ENCODE assay signal across 12 cellular contexts in genomic region chr14:100680439-100681051, GRCh38. TPM values are rescaled to one million over a fixed set of nuclear protein-coding genes. Genes with fewer than 3 reads are reported as not detected.
A peak's percentile ranks its signal among the peaks of the same experiment; 100 is the strongest.
DNase-seq lines count a peak whose midpoint lies in the region; ATAC-seq, FAIRE-seq and TF ChIP-seq lines count a peak whose summit lies in the region.
"Had no signal": no experiment of that assay in that cellular context is flagged by ENCODE, and none has a peak within 500 bp of the region (broad histone marks: within the 10 kb centered on the region; RNA-seq: fewer than 3 reads in every experiment).

No MANE protein-coding gene starts in this region.

- no peaks in the 10 kb centered on the region for H3K79me1 ChIP-seq in mesendoderm (ENCODE audit: low read length)

- H2AK5ac ChIP-seq in mesendoderm (ENCODE audit: low read length) = no peak overlapping the region

- H3K4me2 ChIP-seq in K562 (ENCODE audit: insufficient read depth, low read length) (0 out of 2 replicates have a peak overlapping the region, but pooled peaks have one; percentile 0), mesendoderm (ENCODE audit: low read length) (no peak overlapping the region)

- no peaks in the 10 kb centered on the region for H3K9me1 ChIP-seq in K562 (ENCODE audit: control insufficient read depth, insufficient read depth, low read length)

- H2BK15ac ChIP-seq in mesendoderm (replicated peaks; ENCODE audit: low read depth) = no peak overlapping the region

- ATAC-seq in K562 (peak; percentile 19), HG02884 (IDR thresholded peaks at IDR 0.05; ENCODE audit: unreplicated experiment) (no peak), GM19023 (IDR thresholded peaks at IDR 0.05; ENCODE audit: unreplicated experiment) (no peak), HG02938 (IDR thresholded peaks at IDR 0.05; ENCODE audit: unreplicated experiment) (no peak)

- no peak overlapping the region for H2BK120ac ChIP-seq in mesendoderm (ENCODE audit: low read depth, low read length)

- POLR2A ChIA-PET in K562 (lab: Yijun Ruan, JAX) = interaction anchor here (0.8 to 1.1 kb wide), 2 partner anchors 11 to 16 kb away, joined by 3 to 5 read pairs; no protein-coding TSS in a partner anchor

- H3K4ac ChIP-seq in mesendoderm (ENCODE audit: low read depth, low read length) = no peak overlapping the region

- H2AFZ ChIP-seq in K562 (ENCODE audit: low read depth, low read length) = peak overlapping the region; percentile 82

- H3K56ac ChIP-seq in mesendoderm (ENCODE audit: low read length) = peak overlapping the region; percentile 38

- H3K27me3 ChIP-seq in K562 (ENCODE audit: control insufficient read depth in 2 of 2, insufficient read depth in 2 of 2, low read length in 2 of 2) (no peaks in the 10 kb centered on the region), mesendoderm (ENCODE audit: insufficient read depth, low read length, poor library complexity) (no peaks in the 10 kb centered on the region), transverse colon (no peaks in the 10 kb centered on the region)

- TF ChIP-seq EP300 in K562 (IDR thresholded peaks at IDR 0.05; ENCODE audit: low read length) = no peak
- no peak for TF ChIP-seq EP300 in transverse colon (IDR thresholded peaks at IDR 0.05; ENCODE audit: low read depth)

- H3K23ac ChIP-seq in mesendoderm (ENCODE audit: low read length) = no peak overlapping the region

- no peak for TF ChIP-seq RAD21 in K562 (CRISPR knock-in tag; conservative IDR thresholded peaks at IDR 0.05 in 1 of 2, IDR thresholded peaks at IDR 0.05 in 1 of 2)

- peak; percentile 76 for FAIRE-seq in K562 (lab: Jason Lieb, UNC)
- FAIRE-seq: islet of Langerhans had no signal

- TF ChIP-seq CTCF in K562 (IDR thresholded peaks at IDR 0.05 in 2 of 3, conservative IDR thresholded peaks at IDR 0.05 in 1 of 3; ENCODE audit: insufficient read depth in 2 of 3, low read depth in 1 of 3, low read length in 3 of 3) = no peak
- no peak for TF ChIP-seq CTCF in transverse colon (IDR thresholded peaks at IDR 0.05)

- CTCF ChIA-PET in K562 (lab: Yijun Ruan, JAX; ENCODE audit: low intra/inter-chr PET ratio) = no interaction called here

- DNase-seq in Kasumi-1 (lab: John Stamatoyannopoulos, UW) (peak; percentile 72 to 75), K562 (ENCODE audit: extremely low read depth in 1 of 4, low spot score in 3 of 4) (peak; percentile 66 to 74 (median 72)), mesendoderm (no peak), transverse colon (no peak)
- DNase-seq: amygdala, DND-41, NCI-H446 treated with DMSO at 0.1 percent for 48 hours had no signal

- no peak overlapping the region for H4K8ac ChIP-seq in mesendoderm (ENCODE audit: low read depth, low read length)

- no TSS peak for BruUV-seq in K562 (replicated peaks; lab: Mats Ljungman, UMichigan)

- no peak overlapping the region for H2BK5ac ChIP-seq in mesendoderm (ENCODE audit: low read length)

- intact Hi-C loops in K562 (cut with micrococcal nuclease) = no loop called here
- intact Hi-C loops in transverse colon (cut with DNase I; ENCODE audit: low total_unique reads) = no loop called here

- H3K79me2 ChIP-seq in K562 (ENCODE audit: control insufficient read depth, insufficient read depth, low read length) (no peaks in the 10 kb centered on the region), mesendoderm (ENCODE audit: control insufficient read depth, insufficient read depth, low read length) (no peaks in the 10 kb centered on the region)

- H3K9ac ChIP-seq in K562 (ENCODE audit: insufficient read depth in 1 of 2, low read depth in 2 of 2, low read length in 2 of 2) (peak overlapping the region; percentile 54 to 82), mesendoderm (ENCODE audit: low read length) (no peak overlapping the region)

- H3K9me3 ChIP-seq in K562 (replicated peaks; ENCODE audit: control insufficient read depth, insufficient read depth, low read depth, low read length) = no peaks in the 10 kb centered on the region
- no peaks in the 10 kb centered on the region for H3K9me3 ChIP-seq in transverse colon

- peak overlapping the region; percentile 69 for H3K27ac ChIP-seq in K562 (ENCODE audit: extremely low read depth, low read depth, low read length)
- H3K27ac ChIP-seq in mesendoderm (ENCODE audit: low read depth, low read length) = no peak overlapping the region
- peak overlapping the region; percentile 41 to 58 (median 51) for H3K27ac ChIP-seq in transverse colon

- H3K36me3 ChIP-seq in K562 (ENCODE audit: control insufficient read depth, insufficient read depth, low read length) = no peaks in the 10 kb centered on the region
- H3K36me3 ChIP-seq in mesendoderm (ENCODE audit: control insufficient read depth, insufficient read depth, low read length) = no peaks in the 10 kb centered on the region
- no peaks in the 10 kb centered on the region for H3K36me3 ChIP-seq in transverse colon

- H3K4me3 ChIP-seq in K562 (no peak overlapping the region), mesendoderm (ENCODE audit: low read length) (no peak overlapping the region), transverse colon (no peak overlapping the region)

- 37% methylated on average over 13 of the region's 23 CpGs for WGBS in K562 (ENCODE audit: insufficient coverage, low coverage, missing lambda C conversion rate)
- WGBS in mesendoderm (ENCODE audit: extremely low coverage, insufficient coverage, low lambda C conversion rate) = no CpG with 5 or more reads among the region's 23 CpGs
- 71% methylated on average over 23 of the region's 23 CpGs; no CpG with 5 or more reads in 1 of the 2 donors for WGBS in transverse colon (ENCODE audit: low coverage in 1 of 2), 2 donors

- H3K18ac ChIP-seq in mesendoderm (ENCODE audit: low read length) = no peak overlapping the region

- TF ChIP-seq POLR2A in K562 (conservative IDR thresholded peaks at IDR 0.05) = no peak
- no peak for TF ChIP-seq POLR2A in transverse colon (IDR thresholded peaks at IDR 0.05)

- no peak overlapping the region for H4K5ac ChIP-seq in mesendoderm (ENCODE audit: low read length)

- no peaks in the 10 kb centered on the region for H4K20me1 ChIP-seq in K562 (replicated peaks; ENCODE audit: control insufficient read depth, insufficient read depth, low read length)

- in situ Hi-C loops in K562 (cut with MboI) = no loop called here
- in situ Hi-C loops in transverse colon (cut with MboI; ENCODE audit: low pct_ligation_motif_present in 1 of 4, low pct_unique_long_range_greater_than_20kb in 1 of 4, low sequenced_read_pairs in 3 of 4) = no loop called here

- H3K4me1 ChIP-seq in K562 (replicated peaks in 1 of 2; ENCODE audit: control insufficient read depth in 2 of 2, insufficient read depth in 2 of 2, low read length in 2 of 2) (peaks cover 55 to 62% of the 10 kb centered on the region in 2 experiments), mesendoderm (ENCODE audit: control insufficient read depth, low read depth, low read length) (no peaks in the 10 kb centered on the region), transverse colon (peaks cover 13 to 49% (median 27%) of the 10 kb centered on the region in 4 donors)

TF ChIP-seq in K562, 482 proteins besides CTCF, POLR2A, EP300 and RAD21 (continues in another document):
- TF ChIP-seq TGIF2 (CRISPR knock-in tag; IDR thresholded peaks at IDR 0.05) (no peak), CREM (IDR thresholded peaks at IDR 0.05; ENCODE audit: low read depth) (0 out of 2 replicates have a peak, but pooled peaks have one; percentile 29), CREB1 (IDR thresholded peaks at IDR 0.05) (no peak), CREB1 (CRISPR knock-in tag; IDR thresholded peaks at IDR 0.05) (no peak)
- TF ChIP-seq, protein P1, sequence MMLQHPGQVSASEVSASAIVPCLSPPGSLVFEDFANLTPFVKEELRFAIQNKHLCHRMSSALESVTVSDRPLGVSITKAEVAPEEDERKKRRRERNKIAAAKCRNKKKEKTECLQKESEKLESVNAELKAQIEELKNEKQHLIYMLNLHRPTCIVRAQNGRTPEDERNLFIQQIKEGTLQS (IDR thresholded peaks at IDR 0.05) = no peak
- TF ChIP-seq, protein P1 (CRISPR knock-in tag; conservative IDR thresholded peaks at IDR 0.05) = no peak

RNA-seq across cellular contexts. Expression of gene DLK1, which starts 46.1 kb away (rescaled TPM):
- 16.9 and 103 TPM in 2 replicates for total RNA-seq in K562 (2011; cell fraction: chromatin; rRNA removed; ENCODE audit: low replicate concordance)
- 80.7 and 188 TPM in 2 replicates for total RNA-seq in K562 (2011; cell fraction: nucleolus; rRNA removed)
- 58.2 and 70.2 TPM in 2 replicates for total RNA-seq in K562 (2011; cell fraction: nucleoplasm; rRNA removed)
- total RNA-seq in K562 (2014; rRNA removed) (11.8 and 12.5 TPM in 2 replicates), K562 (2014; rRNA removed; fragmentation: Illumina TruSeq; extraction: Trizol) (3.9 and 5.6 TPM in 2 replicates), K562 (2015; rRNA removed; fragmentation: Illumina TruSeq; extraction: Trizol) (17.6 and 20.2 TPM in 2 replicates), K562 (2021) (44.2 and 48.3 TPM in 2 replicates), transverse colon (not detected)
- polyA plus RNA-seq in K562 (2011; rRNA removed) (97.2 and 430 TPM in 2 replicates), K562 (2014; fragmentation: Illumina TruSeq; extraction: Trizol) (15.3 and 36.5 TPM in 2 replicates), K562 (2014; fragmentation: Nextera tagmentation; extraction: Ambion mirVana) (1 to 10 TPM; 4.4 to 4.7 TPM), K562 (2014; rRNA removed) (21.4 and 27.5 TPM in 2 replicates)
- polyA plus RNA-seq in K562 (2011; cell fraction: cytosol; rRNA removed) = 306 and 365 TPM in 2 replicates
- polyA plus RNA-seq in K562 (2011; cell fraction: nucleus; rRNA removed) = 296 and 371 TPM in 2 replicates
- 106 and 264 TPM in 2 replicates for polyA plus RNA-seq in K562 (2012)
- polyA minus RNA-seq in K562 (2011; rRNA and poly(A)+ RNA removed) = 35.4 and 85.9 TPM in 2 replicates
- polyA minus RNA-seq in K562 (2011; cell fraction: cytosol; rRNA and poly(A)+ RNA removed) = 143 and 458 TPM in 2 replicates
- 44.6 and 117 TPM in 2 replicates for polyA minus RNA-seq in K562 (2011; cell fraction: nucleus; rRNA and poly(A)+ RNA removed)
- polyA plus RNA-seq in mesendoderm (2013, experiment 1 of 2) = 0.51 TPM
- polyA plus RNA-seq in mesendoderm (2013, experiment 2 of 2) = 0.56 TPM
- total RNA-seq: pulmonary artery endothelial cell had no signal

Comparison
In these comparisons a context has a peak if more than half of its experiments do, and no peak if none do; other contexts are left out.
1. DNase-seq: peak in Kasumi-1 (2 of 2) and K562 (4 of 4); none in mesendoderm (single experiment) and transverse colon (single experiment).
2. RNA of gene DLK1, which starts 46.1 kb away (total RNA-seq): 3.9 to 188 TPM in K562; not detected in transverse colon; every median in the first group is over 4 times any median in the second.